Comparison of ENCODE assay signal across 1 cellular context in the genomic region with DNA sequence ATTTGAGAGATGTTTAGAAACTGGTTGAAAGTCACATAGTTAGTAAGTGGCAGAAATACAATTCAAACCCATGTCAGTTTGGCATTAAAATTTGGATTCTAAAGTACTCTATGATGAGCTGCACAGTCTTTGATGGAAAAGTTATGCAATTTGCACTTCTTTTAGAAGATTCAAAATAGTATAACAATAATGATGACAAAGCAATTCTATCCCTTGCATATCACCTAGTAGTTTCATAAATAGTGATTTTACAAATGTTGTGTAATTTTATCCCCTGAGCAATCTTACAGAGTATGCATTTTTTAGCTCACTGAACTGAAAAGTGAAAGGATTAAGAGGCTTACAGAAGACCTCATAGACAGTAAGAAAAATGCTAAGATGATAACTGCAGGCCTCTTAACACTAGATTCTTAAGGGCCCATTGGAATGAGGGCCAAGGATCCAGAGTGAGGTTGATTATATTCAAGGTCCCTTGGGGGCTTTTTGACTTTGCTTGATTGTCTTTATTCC.
TF ChIP-seq lines count a peak whose summit lies in the region.

No MANE protein-coding gene starts in this region.

TF ChIP-seq in K562, 482 proteins besides CTCF, POLR2A, EP300 and RAD21 (continued from another document):
- TF ChIP-seq SMAD2 (IDR thresholded peaks at IDR 0.05; ENCODE audit: low read depth, low read length) = no peak
- TF ChIP-seq MAFK (IDR thresholded peaks at IDR 0.05; ENCODE audit: low read length) = peak; percentile 64
- TF ChIP-seq SIX5 (IDR thresholded peaks at IDR 0.05; ENCODE audit: borderline replicate concordance in 1 of 2, insufficient read depth in 1 of 2, low read depth in 1 of 2, low read length in 2 of 2) = no peak
- peak; percentile 74 for TF ChIP-seq ZNF316 (IDR thresholded peaks at IDR 0.05)
- no peak for TF ChIP-seq ZFP1 (CRISPR knock-in tag; IDR thresholded peaks at IDR 0.05)
- TF ChIP-seq, protein P1, sequence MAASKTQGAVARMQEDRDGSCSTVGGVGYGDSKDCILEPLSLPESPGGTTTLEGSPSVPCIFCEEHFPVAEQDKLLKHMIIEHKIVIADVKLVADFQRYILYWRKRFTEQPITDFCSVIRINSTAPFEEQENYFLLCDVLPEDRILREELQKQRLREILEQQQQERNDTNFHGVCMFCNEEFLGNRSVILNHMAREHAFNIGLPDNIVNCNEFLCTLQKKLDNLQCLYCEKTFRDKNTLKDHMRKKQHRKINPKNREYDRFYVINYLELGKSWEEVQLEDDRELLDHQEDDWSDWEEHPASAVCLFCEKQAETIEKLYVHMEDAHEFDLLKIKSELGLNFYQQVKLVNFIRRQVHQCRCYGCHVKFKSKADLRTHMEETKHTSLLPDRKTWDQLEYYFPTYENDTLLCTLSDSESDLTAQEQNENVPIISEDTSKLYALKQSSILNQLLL (CRISPR knock-in tag; IDR thresholded peaks at IDR 0.05; ENCODE audit: borderline replicate concordance) = no peak
- TF ChIP-seq LEF1 (IDR thresholded peaks at IDR 0.05) = no peak
- TF ChIP-seq C11orf30 (IDR thresholded peaks at IDR 0.05; ENCODE audit: low read depth) = peak; percentile 44; the same call in 1 of the 2 replicates
- TF ChIP-seq ZNF431 (CRISPR knock-in tag; IDR thresholded peaks at IDR 0.05) = no peak
